Comparison of ENCODE assay signal across 1 cellular context in the genomic region with DNA sequence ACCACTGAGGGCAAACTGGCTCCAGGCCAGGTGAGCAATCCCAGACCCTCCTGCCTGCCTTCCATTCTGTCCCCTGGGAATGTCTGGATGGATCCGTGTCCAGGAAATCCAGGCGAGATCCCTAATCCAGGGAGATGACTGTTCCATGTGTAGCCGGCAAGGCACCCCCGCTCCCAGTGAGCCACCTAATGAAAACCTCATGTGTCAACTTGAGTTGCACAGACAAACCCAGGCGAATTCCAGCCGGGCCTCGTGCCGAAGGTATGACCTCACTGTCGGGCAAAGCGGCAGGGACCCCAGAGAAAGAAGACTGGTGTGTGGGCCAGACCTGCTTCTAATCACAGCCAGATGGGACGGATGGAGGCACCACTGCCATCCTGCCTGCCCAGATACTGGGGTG.
TF ChIP-seq lines count a peak whose summit lies in the region.

No MANE protein-coding gene starts in this region.

TF ChIP-seq in SK-N-SH, 30 proteins besides CTCF, POLR2A, EP300 and RAD21 (continued from another document):
- TF ChIP-seq, protein P1, sequence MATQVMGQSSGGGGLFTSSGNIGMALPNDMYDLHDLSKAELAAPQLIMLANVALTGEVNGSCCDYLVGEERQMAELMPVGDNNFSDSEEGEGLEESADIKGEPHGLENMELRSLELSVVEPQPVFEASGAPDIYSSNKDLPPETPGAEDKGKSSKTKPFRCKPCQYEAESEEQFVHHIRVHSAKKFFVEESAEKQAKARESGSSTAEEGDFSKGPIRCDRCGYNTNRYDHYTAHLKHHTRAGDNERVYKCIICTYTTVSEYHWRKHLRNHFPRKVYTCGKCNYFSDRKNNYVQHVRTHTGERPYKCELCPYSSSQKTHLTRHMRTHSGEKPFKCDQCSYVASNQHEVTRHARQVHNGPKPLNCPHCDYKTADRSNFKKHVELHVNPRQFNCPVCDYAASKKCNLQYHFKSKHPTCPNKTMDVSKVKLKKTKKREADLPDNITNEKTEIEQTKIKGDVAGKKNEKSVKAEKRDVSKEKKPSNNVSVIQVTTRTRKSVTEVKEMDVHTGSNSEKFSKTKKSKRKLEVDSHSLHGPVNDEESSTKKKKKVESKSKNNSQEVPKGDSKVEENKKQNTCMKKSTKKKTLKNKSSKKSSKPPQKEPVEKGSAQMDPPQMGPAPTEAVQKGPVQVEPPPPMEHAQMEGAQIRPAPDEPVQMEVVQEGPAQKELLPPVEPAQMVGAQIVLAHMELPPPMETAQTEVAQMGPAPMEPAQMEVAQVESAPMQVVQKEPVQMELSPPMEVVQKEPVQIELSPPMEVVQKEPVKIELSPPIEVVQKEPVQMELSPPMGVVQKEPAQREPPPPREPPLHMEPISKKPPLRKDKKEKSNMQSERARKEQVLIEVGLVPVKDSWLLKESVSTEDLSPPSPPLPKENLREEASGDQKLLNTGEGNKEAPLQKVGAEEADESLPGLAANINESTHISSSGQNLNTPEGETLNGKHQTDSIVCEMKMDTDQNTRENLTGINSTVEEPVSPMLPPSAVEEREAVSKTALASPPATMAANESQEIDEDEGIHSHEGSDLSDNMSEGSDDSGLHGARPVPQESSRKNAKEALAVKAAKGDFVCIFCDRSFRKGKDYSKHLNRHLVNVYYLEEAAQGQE (IDR thresholded peaks at IDR 0.05; ENCODE audit: low read depth, low read length), result peak; percentile 69; the same call in 1 of the 2 replicates
- peak; percentile 90 for TF ChIP-seq MXI1 (IDR thresholded peaks at IDR 0.05; ENCODE audit: low read depth, low read length)
- TF ChIP-seq PBX3 (IDR thresholded peaks at IDR 0.05), result no peak
- TF ChIP-seq RCOR1 (IDR thresholded peaks at IDR 0.05; ENCODE audit: low read length), result peak; percentile 88
- TF ChIP-seq, protein P2, sequence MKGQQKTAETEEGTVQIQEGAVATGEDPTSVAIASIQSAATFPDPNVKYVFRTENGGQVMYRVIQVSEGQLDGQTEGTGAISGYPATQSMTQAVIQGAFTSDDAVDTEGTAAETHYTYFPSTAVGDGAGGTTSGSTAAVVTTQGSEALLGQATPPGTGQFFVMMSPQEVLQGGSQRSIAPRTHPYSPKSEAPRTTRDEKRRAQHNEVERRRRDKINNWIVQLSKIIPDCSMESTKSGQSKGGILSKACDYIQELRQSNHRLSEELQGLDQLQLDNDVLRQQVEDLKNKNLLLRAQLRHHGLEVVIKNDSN (IDR thresholded peaks at IDR 0.05; ENCODE audit: borderline replicate concordance, low read depth), result no peak
- TF ChIP-seq, protein P3, sequence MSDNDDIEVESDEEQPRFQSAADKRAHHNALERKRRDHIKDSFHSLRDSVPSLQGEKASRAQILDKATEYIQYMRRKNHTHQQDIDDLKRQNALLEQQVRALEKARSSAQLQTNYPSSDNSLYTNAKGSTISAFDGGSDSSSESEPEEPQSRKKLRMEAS (IDR thresholded peaks at IDR 0.05; ENCODE audit: low read depth), result no peak
TF ChIP-seq in SK-N-SH: peak in this region for 7.
